Comparison of ENCODE assay signal across 1 cellular context in genomic region chr20:34704177-34705007, GRCh38.
TF ChIP-seq lines count a peak whose summit lies in the region.

A gene with protein sequence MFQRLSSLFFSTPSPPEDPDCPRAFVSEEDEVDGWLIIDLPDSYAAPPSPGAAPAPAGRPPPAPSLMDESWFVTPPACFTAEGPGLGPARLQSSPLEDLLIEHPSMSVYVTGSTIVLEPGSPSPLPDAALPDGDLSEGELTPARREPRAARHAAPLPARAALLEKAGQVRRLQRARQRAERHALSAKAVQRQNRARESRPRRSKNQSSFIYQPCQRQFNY (plus strand): TSS chr20:34704344. CDS start chr20:34708740, 4,396 bp downstream.

TF ChIP-seq in HepG2, 621 proteins besides CTCF, POLR2A, EP300 and RAD21 (continued from another document and continues in another):
- TF ChIP-seq TCF12 (IDR thresholded peaks at IDR 0.05): no peak
- 0 out of 2 replicates have a peak, but pooled peaks have one; percentile 52 for TF ChIP-seq TCF12 (CRISPR knock-in tag; IDR thresholded peaks at IDR 0.05)
- TF ChIP-seq, protein P1, sequence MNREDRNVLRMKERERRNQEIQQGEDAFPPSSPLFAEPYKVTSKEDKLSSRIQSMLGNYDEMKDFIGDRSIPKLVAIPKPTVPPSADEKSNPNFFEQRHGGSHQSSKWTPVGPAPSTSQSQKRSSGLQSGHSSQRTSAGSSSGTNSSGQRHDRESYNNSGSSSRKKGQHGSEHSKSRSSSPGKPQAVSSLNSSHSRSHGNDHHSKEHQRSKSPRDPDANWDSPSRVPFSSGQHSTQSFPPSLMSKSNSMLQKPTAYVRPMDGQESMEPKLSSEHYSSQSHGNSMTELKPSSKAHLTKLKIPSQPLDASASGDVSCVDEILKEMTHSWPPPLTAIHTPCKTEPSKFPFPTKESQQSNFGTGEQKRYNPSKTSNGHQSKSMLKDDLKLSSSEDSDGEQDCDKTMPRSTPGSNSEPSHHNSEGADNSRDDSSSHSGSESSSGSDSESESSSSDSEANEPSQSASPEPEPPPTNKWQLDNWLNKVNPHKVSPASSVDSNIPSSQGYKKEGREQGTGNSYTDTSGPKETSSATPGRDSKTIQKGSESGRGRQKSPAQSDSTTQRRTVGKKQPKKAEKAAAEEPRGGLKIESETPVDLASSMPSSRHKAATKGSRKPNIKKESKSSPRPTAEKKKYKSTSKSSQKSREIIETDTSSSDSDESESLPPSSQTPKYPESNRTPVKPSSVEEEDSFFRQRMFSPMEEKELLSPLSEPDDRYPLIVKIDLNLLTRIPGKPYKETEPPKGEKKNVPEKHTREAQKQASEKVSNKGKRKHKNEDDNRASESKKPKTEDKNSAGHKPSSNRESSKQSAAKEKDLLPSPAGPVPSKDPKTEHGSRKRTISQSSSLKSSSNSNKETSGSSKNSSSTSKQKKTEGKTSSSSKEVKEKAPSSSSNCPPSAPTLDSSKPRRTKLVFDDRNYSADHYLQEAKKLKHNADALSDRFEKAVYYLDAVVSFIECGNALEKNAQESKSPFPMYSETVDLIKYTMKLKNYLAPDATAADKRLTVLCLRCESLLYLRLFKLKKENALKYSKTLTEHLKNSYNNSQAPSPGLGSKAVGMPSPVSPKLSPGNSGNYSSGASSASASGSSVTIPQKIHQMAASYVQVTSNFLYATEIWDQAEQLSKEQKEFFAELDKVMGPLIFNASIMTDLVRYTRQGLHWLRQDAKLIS (CRISPR knock-in tag; IDR thresholded peaks at IDR 0.05): no peak
- TF ChIP-seq, protein P2, sequence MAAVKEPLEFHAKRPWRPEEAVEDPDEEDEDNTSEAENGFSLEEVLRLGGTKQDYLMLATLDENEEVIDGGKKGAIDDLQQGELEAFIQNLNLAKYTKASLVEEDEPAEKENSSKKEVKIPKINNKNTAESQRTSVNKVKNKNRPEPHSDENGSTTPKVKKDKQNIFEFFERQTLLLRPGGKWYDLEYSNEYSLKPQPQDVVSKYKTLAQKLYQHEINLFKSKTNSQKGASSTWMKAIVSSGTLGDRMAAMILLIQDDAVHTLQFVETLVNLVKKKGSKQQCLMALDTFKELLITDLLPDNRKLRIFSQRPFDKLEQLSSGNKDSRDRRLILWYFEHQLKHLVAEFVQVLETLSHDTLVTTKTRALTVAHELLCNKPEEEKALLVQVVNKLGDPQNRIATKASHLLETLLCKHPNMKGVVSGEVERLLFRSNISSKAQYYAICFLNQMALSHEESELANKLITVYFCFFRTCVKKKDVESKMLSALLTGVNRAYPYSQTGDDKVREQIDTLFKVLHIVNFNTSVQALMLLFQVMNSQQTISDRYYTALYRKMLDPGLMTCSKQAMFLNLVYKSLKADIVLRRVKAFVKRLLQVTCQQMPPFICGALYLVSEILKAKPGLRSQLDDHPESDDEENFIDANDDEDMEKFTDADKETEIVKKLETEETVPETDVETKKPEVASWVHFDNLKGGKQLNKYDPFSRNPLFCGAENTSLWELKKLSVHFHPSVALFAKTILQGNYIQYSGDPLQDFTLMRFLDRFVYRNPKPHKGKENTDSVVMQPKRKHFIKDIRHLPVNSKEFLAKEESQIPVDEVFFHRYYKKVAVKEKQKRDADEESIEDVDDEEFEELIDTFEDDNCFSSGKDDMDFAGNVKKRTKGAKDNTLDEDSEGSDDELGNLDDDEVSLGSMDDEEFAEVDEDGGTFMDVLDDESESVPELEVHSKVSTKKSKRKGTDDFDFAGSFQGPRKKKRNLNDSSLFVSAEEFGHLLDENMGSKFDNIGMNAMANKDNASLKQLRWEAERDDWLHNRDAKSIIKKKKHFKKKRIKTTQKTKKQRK (IDR thresholded peaks at IDR 0.05; ENCODE audit: low read length): no peak
- TF ChIP-seq HDAC2 (CRISPR knock-in tag; IDR thresholded peaks at IDR 0.05): 0 out of 2 replicates have a peak, but pooled peaks have one; percentile 26
- 0 out of 2 replicates have a peak, but pooled peaks have one; percentile 24 for TF ChIP-seq ELF4 (CRISPR knock-in tag; IDR thresholded peaks at IDR 0.05; ENCODE audit: borderline replicate concordance)
- peak; percentile 37; the same call in 1 of the 2 replicates for TF ChIP-seq TMF1 (CRISPR knock-in tag; IDR thresholded peaks at IDR 0.05; ENCODE audit: low read depth)
- TF ChIP-seq TAF1 (CRISPR knock-in tag; IDR thresholded peaks at IDR 0.05): peak; percentile 60
- TF ChIP-seq ZNF33A (CRISPR knock-in tag; IDR thresholded peaks at IDR 0.05; ENCODE audit: borderline replicate concordance): no peak
- peak; percentile 98 for TF ChIP-seq PTBP1 (IDR thresholded peaks at IDR 0.05; ENCODE audit: low read depth, low read length, poor library complexity, severe bottlenecking)
- no peak for TF ChIP-seq ZNF180 (CRISPR knock-in tag; IDR thresholded peaks at IDR 0.05; ENCODE audit: borderline replicate concordance, low read depth)
- peak; percentile 72; the same call in 1 of the 2 replicates for TF ChIP-seq GABPB1 (CRISPR knock-in tag; IDR thresholded peaks at IDR 0.05)
- TF ChIP-seq, protein P3, sequence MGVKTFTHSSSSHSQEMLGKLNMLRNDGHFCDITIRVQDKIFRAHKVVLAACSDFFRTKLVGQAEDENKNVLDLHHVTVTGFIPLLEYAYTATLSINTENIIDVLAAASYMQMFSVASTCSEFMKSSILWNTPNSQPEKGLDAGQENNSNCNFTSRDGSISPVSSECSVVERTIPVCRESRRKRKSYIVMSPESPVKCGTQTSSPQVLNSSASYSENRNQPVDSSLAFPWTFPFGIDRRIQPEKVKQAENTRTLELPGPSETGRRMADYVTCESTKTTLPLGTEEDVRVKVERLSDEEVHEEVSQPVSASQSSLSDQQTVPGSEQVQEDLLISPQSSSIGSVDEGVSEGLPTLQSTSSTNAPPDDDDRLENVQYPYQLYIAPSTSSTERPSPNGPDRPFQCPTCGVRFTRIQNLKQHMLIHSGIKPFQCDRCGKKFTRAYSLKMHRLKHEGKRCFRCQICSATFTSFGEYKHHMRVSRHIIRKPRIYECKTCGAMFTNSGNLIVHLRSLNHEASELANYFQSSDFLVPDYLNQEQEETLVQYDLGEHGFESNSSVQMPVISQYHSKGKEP (CRISPR knock-in tag; IDR thresholded peaks at IDR 0.05): peak; percentile 76; the same call in 1 of the 2 replicates
- peak; percentile 72 for TF ChIP-seq SP5 (CRISPR knock-in tag; IDR thresholded peaks at IDR 0.05; ENCODE audit: borderline replicate concordance, low read depth)
- TF ChIP-seq ZNF142 (CRISPR knock-in tag; IDR thresholded peaks at IDR 0.05): peak; percentile 88; the same call in 1 of the 2 replicates
- peak; percentile 86 for TF ChIP-seq ZFX (CRISPR knock-in tag; IDR thresholded peaks at IDR 0.05; ENCODE audit: low read depth)
- TF ChIP-seq, protein P4, sequence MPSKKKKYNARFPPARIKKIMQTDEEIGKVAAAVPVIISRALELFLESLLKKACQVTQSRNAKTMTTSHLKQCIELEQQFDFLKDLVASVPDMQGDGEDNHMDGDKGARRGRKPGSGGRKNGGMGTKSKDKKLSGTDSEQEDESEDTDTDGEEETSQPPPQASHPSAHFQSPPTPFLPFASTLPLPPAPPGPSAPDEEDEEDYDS (CRISPR knock-in tag; IDR thresholded peaks at IDR 0.05): peak; percentile 61; the same call in 1 of the 2 replicates
- TF ChIP-seq ZNF232 (CRISPR knock-in tag; IDR thresholded peaks at IDR 0.05; ENCODE audit: borderline replicate concordance): no peak
- TF ChIP-seq TARDBP (CRISPR knock-in tag; IDR thresholded peaks at IDR 0.05): no peak; the same call in 1 of the 2 replicates
- no peak for TF ChIP-seq SP140L (CRISPR knock-in tag; IDR thresholded peaks at IDR 0.05; ENCODE audit: borderline replicate concordance)
- peak; percentile 64; the same call in 1 of the 2 replicates for TF ChIP-seq ZNF777 (CRISPR knock-in tag; IDR thresholded peaks at IDR 0.05)
- TF ChIP-seq UBTF (CRISPR knock-in tag; IDR thresholded peaks at IDR 0.05): no peak; the same call in 1 of the 2 replicates
- no peak for TF ChIP-seq ZNF841 (CRISPR knock-in tag; IDR thresholded peaks at IDR 0.05; ENCODE audit: borderline replicate concordance)
- no peak for TF ChIP-seq KLF9 (CRISPR knock-in tag; IDR thresholded peaks at IDR 0.05; ENCODE audit: low read depth)
- peak; percentile 88 for TF ChIP-seq NCOR1 (IDR thresholded peaks at IDR 0.05; ENCODE audit: borderline replicate concordance, low read length)
- peak; percentile 62; the same call in 1 of the 2 replicates for TF ChIP-seq ZNF558 (CRISPR knock-in tag; IDR thresholded peaks at IDR 0.05; ENCODE audit: borderline replicate concordance)
- TF ChIP-seq, protein P5, sequence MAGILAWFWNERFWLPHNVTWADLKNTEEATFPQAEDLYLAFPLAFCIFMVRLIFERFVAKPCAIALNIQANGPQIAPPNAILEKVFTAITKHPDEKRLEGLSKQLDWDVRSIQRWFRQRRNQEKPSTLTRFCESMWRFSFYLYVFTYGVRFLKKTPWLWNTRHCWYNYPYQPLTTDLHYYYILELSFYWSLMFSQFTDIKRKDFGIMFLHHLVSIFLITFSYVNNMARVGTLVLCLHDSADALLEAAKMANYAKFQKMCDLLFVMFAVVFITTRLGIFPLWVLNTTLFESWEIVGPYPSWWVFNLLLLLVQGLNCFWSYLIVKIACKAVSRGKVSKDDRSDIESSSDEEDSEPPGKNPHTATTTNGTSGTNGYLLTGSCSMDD (CRISPR knock-in tag; IDR thresholded peaks at IDR 0.05): no peak
- TF ChIP-seq, protein P6, sequence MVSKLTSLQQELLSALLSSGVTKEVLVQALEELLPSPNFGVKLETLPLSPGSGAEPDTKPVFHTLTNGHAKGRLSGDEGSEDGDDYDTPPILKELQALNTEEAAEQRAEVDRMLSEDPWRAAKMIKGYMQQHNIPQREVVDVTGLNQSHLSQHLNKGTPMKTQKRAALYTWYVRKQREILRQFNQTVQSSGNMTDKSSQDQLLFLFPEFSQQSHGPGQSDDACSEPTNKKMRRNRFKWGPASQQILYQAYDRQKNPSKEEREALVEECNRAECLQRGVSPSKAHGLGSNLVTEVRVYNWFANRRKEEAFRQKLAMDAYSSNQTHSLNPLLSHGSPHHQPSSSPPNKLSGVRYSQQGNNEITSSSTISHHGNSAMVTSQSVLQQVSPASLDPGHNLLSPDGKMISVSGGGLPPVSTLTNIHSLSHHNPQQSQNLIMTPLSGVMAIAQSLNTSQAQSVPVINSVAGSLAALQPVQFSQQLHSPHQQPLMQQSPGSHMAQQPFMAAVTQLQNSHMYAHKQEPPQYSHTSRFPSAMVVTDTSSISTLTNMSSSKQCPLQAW (CRISPR knock-in tag; IDR thresholded peaks at IDR 0.05): peak; percentile 92
- no peak for TF ChIP-seq SMC3 (IDR thresholded peaks at IDR 0.05; ENCODE audit: low read length)
- TF ChIP-seq, protein P7, sequence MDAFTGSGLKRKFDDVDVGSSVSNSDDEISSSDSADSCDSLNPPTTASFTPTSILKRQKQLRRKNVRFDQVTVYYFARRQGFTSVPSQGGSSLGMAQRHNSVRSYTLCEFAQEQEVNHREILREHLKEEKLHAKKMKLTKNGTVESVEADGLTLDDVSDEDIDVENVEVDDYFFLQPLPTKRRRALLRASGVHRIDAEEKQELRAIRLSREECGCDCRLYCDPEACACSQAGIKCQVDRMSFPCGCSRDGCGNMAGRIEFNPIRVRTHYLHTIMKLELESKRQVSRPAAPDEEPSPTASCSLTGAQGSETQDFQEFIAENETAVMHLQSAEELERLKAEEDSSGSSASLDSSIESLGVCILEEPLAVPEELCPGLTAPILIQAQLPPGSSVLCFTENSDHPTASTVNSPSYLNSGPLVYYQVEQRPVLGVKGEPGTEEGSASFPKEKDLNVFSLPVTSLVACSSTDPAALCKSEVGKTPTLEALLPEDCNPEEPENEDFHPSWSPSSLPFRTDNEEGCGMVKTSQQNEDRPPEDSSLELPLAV (CRISPR knock-in tag; conservative IDR thresholded peaks at IDR 0.05; ENCODE audit: low read depth): no peak
- TF ChIP-seq EED (CRISPR knock-in tag; IDR thresholded peaks at IDR 0.05): no peak
